9 cellular contexts compared by ENCODE assay signal in the genomic region with DNA sequence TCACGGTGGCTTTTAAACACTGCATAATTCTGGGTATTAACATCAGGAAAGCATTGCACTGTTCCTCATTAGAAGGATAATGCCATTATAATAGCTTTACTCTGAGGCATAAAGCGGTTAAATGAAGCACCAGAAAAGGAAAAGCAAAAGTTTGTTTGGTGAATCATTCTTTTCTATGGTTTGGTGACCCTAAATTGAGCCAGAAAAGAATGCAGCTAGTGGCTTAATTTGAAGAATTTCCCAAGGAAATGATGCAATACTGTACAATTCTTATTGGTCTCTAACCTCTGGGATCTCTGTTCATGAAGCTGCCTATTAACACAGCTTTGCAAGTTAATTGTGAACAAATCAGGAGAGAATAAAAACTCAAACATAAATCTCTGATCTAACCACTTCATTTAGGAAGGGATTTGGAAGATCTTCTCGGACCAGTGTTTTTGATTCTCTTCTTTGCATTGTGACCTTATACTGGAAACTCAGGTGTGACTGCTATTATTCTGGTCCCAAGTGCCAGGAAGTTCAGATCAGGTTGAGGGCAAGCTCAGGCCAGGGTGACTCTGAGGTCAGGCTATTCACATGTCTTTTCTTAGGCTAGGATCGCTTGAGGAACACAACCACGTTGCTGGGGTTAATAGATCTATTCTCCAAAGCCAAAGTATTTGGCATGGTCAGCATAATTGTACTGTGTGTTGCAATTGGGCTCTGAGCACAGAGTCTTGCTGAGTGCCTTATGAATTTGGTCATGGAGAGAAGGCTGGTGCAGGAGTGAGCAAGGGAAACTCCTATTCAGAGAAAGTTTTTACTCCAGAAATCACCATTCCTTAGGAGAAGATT. TPM values are rescaled to one million over a fixed set of nuclear protein-coding genes. Genes with fewer than 3 reads are reported as not detected.
A peak's percentile ranks its signal among the peaks of the same experiment; 100 is the strongest.
DNase-seq lines count a peak whose midpoint lies in the region; ATAC-seq, FAIRE-seq and TF ChIP-seq lines count a peak whose summit lies in the region.
"Had no signal": no experiment of that assay in that cellular context is flagged by ENCODE, and none has a peak within 500 bp of the region (broad histone marks: within the 10 kb centered on the region; RNA-seq: fewer than 3 reads in every experiment).

No MANE protein-coding gene starts in this region.

- no peak for TF ChIP-seq POLR2A in K562 (conservative IDR thresholded peaks at IDR 0.05)
- no peak for TF ChIP-seq POLR2A in spleen (IDR thresholded peaks at IDR 0.05)

- H3K4me2 ChIP-seq in K562 (ENCODE audit: insufficient read depth, low read length), result no peak overlapping the region

- TF ChIP-seq CTCF in AG04450 (IDR thresholded peaks at IDR 0.05; ENCODE audit: low read depth, low read length), result no peak
- TF ChIP-seq CTCF in K562 (IDR thresholded peaks at IDR 0.05 in 2 of 3, conservative IDR thresholded peaks at IDR 0.05 in 1 of 3; ENCODE audit: insufficient read depth in 2 of 3, low read depth in 1 of 3, low read length in 3 of 3), result no peak
- no peak for TF ChIP-seq CTCF in left lung (IDR thresholded peaks at IDR 0.05)
- no peak for TF ChIP-seq CTCF in spleen (IDR thresholded peaks at IDR 0.05 in 8 of 11, conservative IDR thresholded peaks at IDR 0.05 in 3 of 11)

- CTCF ChIA-PET in AG04450 (lab: Charles Lee) (interaction anchor here (1.0 kb wide), 2 partner anchors 12 to 147 kb away, joined by 3 read pairs; no protein-coding TSS in a partner anchor), K562 (lab: Yijun Ruan, JAX; ENCODE audit: low intra/inter-chr PET ratio) (no interaction called here)

- peak; percentile 73 for ATAC-seq in K562
- peak; percentile 78 for ATAC-seq in left lung

- no peaks in the 10 kb centered on the region for H4K20me1 ChIP-seq in K562 (replicated peaks; ENCODE audit: control insufficient read depth, insufficient read depth, low read length)

- TF ChIP-seq EP300 in Ishikawa (IDR thresholded peaks at IDR 0.05; ENCODE audit: borderline replicate concordance) (peak; percentile 67; the same call in 1 of the 2 replicates), K562 (IDR thresholded peaks at IDR 0.05; ENCODE audit: low read length) (0 out of 2 replicates have a peak, but pooled peaks have one; percentile 22)

- H3K36me3 ChIP-seq in K562 (ENCODE audit: control insufficient read depth, insufficient read depth, low read length), result no peaks in the 10 kb centered on the region
- no peaks in the 10 kb centered on the region for H3K36me3 ChIP-seq in left lung
- H3K36me3 ChIP-seq in spleen, result no peaks in the 10 kb centered on the region
- H3K36me3 ChIP-seq: tibial nerve had no signal

- no peak overlapping the region for H3K4me3 ChIP-seq in AG04450 (ENCODE audit: low read depth, low read length)
- no peak overlapping the region for H3K4me3 ChIP-seq in K562
- H3K4me3 ChIP-seq in left lung, result no peak overlapping the region
- H3K4me3 ChIP-seq in spleen, result no peak overlapping the region
- H3K4me3 ChIP-seq: tibial nerve had no signal

- H3K9me1 ChIP-seq in K562 (ENCODE audit: control insufficient read depth, insufficient read depth, low read length), result no peaks in the 10 kb centered on the region

- DNase-seq in AG04450 (ENCODE audit: low read depth, low spot score) (no peak), K562 (ENCODE audit: extremely low read depth in 1 of 4, low spot score in 3 of 4) (no peak), left lung (no peak), NCI-H2081 (lab: John Stamatoyannopoulos, UW) (no peak), spleen (no peak), inferior parietal cortex (ENCODE audit: extremely low spot score) (no peak)
- DNase-seq in activated CD8-positive, alpha-beta memory T cell treated with anti-CD3 and anti-CD28 coated beads for 24 hours, result no peak

- H3K79me2 ChIP-seq in K562 (ENCODE audit: control insufficient read depth, insufficient read depth, low read length), result no peaks in the 10 kb centered on the region

- no TSS peak for BruUV-seq in K562 (replicated peaks; lab: Mats Ljungman, UMichigan)

- in situ Hi-C loops in K562 (cut with MboI), result no loop called here

- H3K4me1 ChIP-seq in K562 (replicated peaks in 1 of 2; ENCODE audit: control insufficient read depth in 2 of 2, insufficient read depth in 2 of 2, low read length in 2 of 2) (peaks cover 6 to 20% of the 10 kb centered on the region in 2 experiments; a peak in 3 of 5 replicates), left lung (peaks cover 5 to 6% of the 10 kb centered on the region in 2 donors), spleen (peaks cover 0 to 19% (median 9%) of the 10 kb centered on the region in 6 donors)

- TF ChIP-seq RAD21 in Ishikawa (IDR thresholded peaks at IDR 0.05; ENCODE audit: low read depth) (peak; percentile 22; the same call in 1 of the 2 replicates), K562 (CRISPR knock-in tag; conservative IDR thresholded peaks at IDR 0.05 in 1 of 2, IDR thresholded peaks at IDR 0.05 in 1 of 2) (peak in 1 of 2 experiments; percentile 21; a peak in 1 of 4 replicates)

- H2AFZ ChIP-seq in K562 (ENCODE audit: low read depth, low read length), result peak overlapping the region; percentile 77

- 0 out of 4 replicates have a peak overlapping the region, but pooled peaks of 1 of the 2 experiments have one; percentile 7 for H3K9ac ChIP-seq in K562 (ENCODE audit: insufficient read depth in 1 of 2, low read depth in 2 of 2, low read length in 2 of 2)

- POLR2A ChIA-PET in AG04450 (lab: Yijun Ruan, JAX) (interaction anchor here (1.0 to 2.1 kb wide), 2 partner anchors 12 to 45 kb away, joined by 3 to 14 read pairs; a partner anchor contains a TSS), K562 (lab: Yijun Ruan, JAX) (interaction anchor here (1.5 kb wide), 1 partner anchor 10 kb away, joined by 9 read pairs; a partner anchor contains a TSS)

- H3K27ac ChIP-seq in AG04450 (ENCODE audit: low read depth, low read length) (peak overlapping the region; percentile 93), K562 (ENCODE audit: extremely low read depth, low read depth, low read length) (no peak overlapping the region; the same call in 2 of the 3 replicates), left lung (peak overlapping the region; percentile 9 to 13), spleen (peak overlapping the region in 2 of 8 donors; percentile 10 to 43)

- H3K9me3 ChIP-seq in AG04450 (ENCODE audit: control insufficient read depth, insufficient read depth, low read length) (peaks cover 3% of the 10 kb centered on the region; the same call in 1 of the 2 replicates), K562 (replicated peaks; ENCODE audit: control insufficient read depth, insufficient read depth, low read depth, low read length) (no peaks in the 10 kb centered on the region), left lung (no peaks in the 10 kb centered on the region), spleen (no peaks in the 10 kb centered on the region)
- H3K9me3 ChIP-seq: tibial nerve had no signal

- intact Hi-C loops in K562 (cut with micrococcal nuclease) (no loop called here), left lung (cut with DNase I) (no loop called here), spleen (cut with DNase I; ENCODE audit: low total_unique reads) (no loop called here)

- peak; percentile 61 for FAIRE-seq in K562 (lab: Jason Lieb, UNC)

- WGBS in K562 (ENCODE audit: insufficient coverage, low coverage, missing lambda C conversion rate), result 30% methylated on average over 5 of the region's 5 CpGs
- WGBS in spleen, 5 donors, result 42 to 64% (median 60%) methylated on average over 5 of the region's 5 CpGs

- H3K27me3 ChIP-seq in AG04450 (ENCODE audit: control insufficient read depth, insufficient read depth, low read length) (no peaks in the 10 kb centered on the region), K562 (ENCODE audit: control insufficient read depth in 2 of 2, insufficient read depth in 2 of 2, low read length in 2 of 2) (no peaks in the 10 kb centered on the region), left lung (no peaks in the 10 kb centered on the region), spleen (replicated peaks in 1 of 7) (no peaks in the 10 kb centered on the region)
- H3K27me3 ChIP-seq: tibial nerve had no signal

TF ChIP-seq in Ishikawa, 13 proteins besides CTCF, POLR2A, EP300 and RAD21 (continues in another document):
- no peak for TF ChIP-seq EGR1 (IDR thresholded peaks at IDR 0.05)

TF ChIP-seq in K562, 482 proteins besides CTCF, POLR2A, EP300 and RAD21 (continues in another document):
- no peak for TF ChIP-seq PHB (CRISPR knock-in tag; IDR thresholded peaks at IDR 0.05)
- TF ChIP-seq CBX2 (IDR thresholded peaks at IDR 0.05; ENCODE audit: insufficient read depth, low read length, poor library complexity, severe bottlenecking), result no peak

RNA-seq across cellular contexts. Expression of a gene that starts 11.3 kb away (rescaled TPM):
- polyA plus RNA-seq in AG04450 (2011; rRNA removed) (50.0 and 58.9 TPM in 2 replicates), K562 (2011; rRNA removed) (38.9 and 43.6 TPM in 2 replicates), K562 (2014; fragmentation: Illumina TruSeq; extraction: Trizol) (51.4 and 63.5 TPM in 2 replicates), K562 (2014; fragmentation: Nextera tagmentation; extraction: Ambion mirVana) (10 to 100 TPM in 1 of 2 experiments, 1 to 10 TPM in 1; 9.4 to 13.4 TPM), K562 (2014; rRNA removed) (30.8 and 31.0 TPM in 2 replicates), spleen (10 to 100 TPM; 11.0 to 17.9 (median 12.5) TPM)
- polyA minus RNA-seq in AG04450 (2011; rRNA and poly(A)+ RNA removed), result 57.1 and 73.5 TPM in 2 replicates
- total RNA-seq in K562 (2011; cell fraction: chromatin; rRNA removed; ENCODE audit: low replicate concordance), result 141 and 293 TPM in 2 replicates
- 38.2 and 46.8 TPM in 2 replicates for total RNA-seq in K562 (2011; cell fraction: nucleolus; rRNA removed)
- 84.2 and 109 TPM in 2 replicates for total RNA-seq in K562 (2011; cell fraction: nucleoplasm; rRNA removed)
- total RNA-seq in K562 (2014; rRNA removed) (36.3 and 39.4 TPM in 2 replicates), K562 (2014; rRNA removed; fragmentation: Illumina TruSeq; extraction: Trizol) (49.1 and 55.6 TPM in 2 replicates), K562 (2015; rRNA removed; fragmentation: Illumina TruSeq; extraction: Trizol) (43.5 and 48.4 TPM in 2 replicates), K562 (2021) (55.7 and 57.5 TPM in 2 replicates), left lung (10 to 100 TPM; 71.0 to 82.7 TPM), spleen (10 to 100 TPM; 54.4 to 92.3 (median 78.5) TPM)
- 8.7 and 13.6 TPM in 2 replicates for polyA plus RNA-seq in K562 (2011; cell fraction: cytosol; rRNA removed)
- polyA plus RNA-seq in K562 (2011; cell fraction: nucleus; rRNA removed), result 49.2 and 58.1 TPM in 2 replicates
- 35.9 and 42.5 TPM in 2 replicates for polyA plus RNA-seq in K562 (2012)
- polyA minus RNA-seq in K562 (2011; rRNA and poly(A)+ RNA removed), result 66.5 and 99.3 TPM in 2 replicates
- polyA minus RNA-seq in K562 (2011; cell fraction: cytosol; rRNA and poly(A)+ RNA removed), result 19.7 and 21.1 TPM in 2 replicates
- polyA minus RNA-seq in K562 (2011; cell fraction: nucleus; rRNA and poly(A)+ RNA removed), result 61.9 and 105 TPM in 2 replicates
